Comparison of ENCODE assay signal across 1 cellular context in the genomic region with DNA sequence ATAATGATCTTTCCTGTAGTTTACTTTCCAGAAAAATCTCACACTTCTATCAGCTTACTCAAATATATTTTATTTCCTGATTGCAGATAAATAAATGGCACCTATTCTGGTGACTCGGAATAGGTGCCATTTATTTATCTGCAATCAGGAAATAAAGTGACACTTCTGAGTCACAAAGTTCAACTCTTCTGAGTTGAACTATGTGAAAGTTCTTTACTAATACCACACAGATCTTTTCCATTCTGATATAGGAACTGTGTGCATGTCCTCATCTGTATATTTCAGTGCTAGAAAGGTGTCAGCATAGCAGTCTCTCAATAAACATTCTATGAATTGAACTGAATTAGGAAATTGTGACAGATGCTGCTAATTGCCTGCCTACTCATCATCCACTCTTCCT.
TF ChIP-seq lines count a peak whose summit lies in the region.

No MANE protein-coding gene starts in this region.

TF ChIP-seq in HepG2, 621 proteins besides CTCF, POLR2A, EP300 and RAD21 (continued from another document):
- TF ChIP-seq IKZF4 (CRISPR knock-in tag; IDR thresholded peaks at IDR 0.05; ENCODE audit: borderline replicate concordance, low read depth, not compliant biosample characterization), result no peak
- TF ChIP-seq KDM5A (IDR thresholded peaks at IDR 0.05; ENCODE audit: borderline replicate concordance, low read length), result no peak
- no peak for TF ChIP-seq SRSF1 (optimal IDR thresholded peaks at IDR 0.05; ENCODE audit: low read depth, low read length)
- no peak for TF ChIP-seq ZNF709 (CRISPR knock-in tag; IDR thresholded peaks at IDR 0.05)
- TF ChIP-seq ZNF772 (CRISPR knock-in tag; IDR thresholded peaks at IDR 0.05), result no peak
- TF ChIP-seq, protein P1, sequence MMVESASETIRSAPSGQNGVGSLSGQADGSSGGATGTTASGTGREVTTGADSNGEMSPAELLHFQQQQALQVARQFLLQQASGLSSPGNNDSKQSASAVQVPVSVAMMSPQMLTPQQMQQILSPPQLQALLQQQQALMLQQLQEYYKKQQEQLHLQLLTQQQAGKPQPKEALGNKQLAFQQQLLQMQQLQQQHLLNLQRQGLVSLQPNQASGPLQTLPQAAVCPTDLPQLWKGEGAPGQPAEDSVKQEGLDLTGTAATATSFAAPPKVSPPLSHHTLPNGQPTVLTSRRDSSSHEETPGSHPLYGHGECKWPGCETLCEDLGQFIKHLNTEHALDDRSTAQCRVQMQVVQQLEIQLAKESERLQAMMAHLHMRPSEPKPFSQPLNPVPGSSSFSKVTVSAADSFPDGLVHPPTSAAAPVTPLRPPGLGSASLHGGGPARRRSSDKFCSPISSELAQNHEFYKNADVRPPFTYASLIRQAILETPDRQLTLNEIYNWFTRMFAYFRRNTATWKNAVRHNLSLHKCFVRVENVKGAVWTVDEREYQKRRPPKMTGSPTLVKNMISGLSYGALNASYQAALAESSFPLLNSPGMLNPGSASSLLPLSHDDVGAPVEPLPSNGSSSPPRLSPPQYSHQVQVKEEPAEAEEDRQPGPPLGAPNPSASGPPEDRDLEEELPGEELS (CRISPR knock-in tag; IDR thresholded peaks at IDR 0.05), result no peak
- no peak for TF ChIP-seq HOXA5 (CRISPR knock-in tag; IDR thresholded peaks at IDR 0.05)
- TF ChIP-seq BRD4 (CRISPR knock-in tag; IDR thresholded peaks at IDR 0.05), result no peak
- no peak for TF ChIP-seq ZNF329 (CRISPR knock-in tag; IDR thresholded peaks at IDR 0.05; ENCODE audit: low read depth)
- TF ChIP-seq ZNF607 (CRISPR knock-in tag; IDR thresholded peaks at IDR 0.05; ENCODE audit: borderline replicate concordance), result no peak
- no peak for TF ChIP-seq ZBTB3 (CRISPR knock-in tag; IDR thresholded peaks at IDR 0.05; ENCODE audit: borderline replicate concordance, low read depth)
- no peak for TF ChIP-seq ZNF564 (CRISPR knock-in tag; IDR thresholded peaks at IDR 0.05)
- no peak for TF ChIP-seq RFX1 (IDR thresholded peaks at IDR 0.05)
- no peak for TF ChIP-seq MAFK (conservative IDR thresholded peaks at IDR 0.05 in 1 of 2, IDR thresholded peaks at IDR 0.05 in 1 of 2; ENCODE audit: low read length in 2 of 2)
- TF ChIP-seq ZNF331 (CRISPR knock-in tag; IDR thresholded peaks at IDR 0.05), result no peak
TF ChIP-seq in HepG2: peak in this region for 0.
